Comparison of ENCODE assay signal across 27 cellular contexts in genomic region chrX:72693477-72693876, GRCh38.
"Had no signal": no experiment of that assay in that cellular context is flagged by ENCODE, and none has a peak within 500 bp of the region (broad histone marks: within the 10 kb centered on the region; RNA-seq: fewer than 3 reads in every experiment).

No MANE protein-coding gene starts in this region.

- H3K36me3 ChIP-seq: left lung, lower lobe of right lung, neural progenitor cell, neutrophil, spleen, suprapubic skin, thoracic aorta, tibial artery, upper lobe of right lung had no signal

- H3K4me2 ChIP-seq: neural progenitor cell had no signal

- H3K27ac ChIP-seq: left lung, lower lobe of right lung, neural progenitor cell, neutrophil, parathyroid adenoma, skin epidermis, suprapubic skin, thoracic aorta, tibial artery, upper lobe of right lung had no signal

- FAIRE-seq: urothelium cell line had no signal

- H3K79me2 ChIP-seq: parathyroid adenoma had no signal

- H2AFZ ChIP-seq: neural progenitor cell, parathyroid adenoma had no signal

- H3K4me3 ChIP-seq: left lung, lower lobe of right lung, neural progenitor cell, skin epidermis, spleen, suprapubic skin, thoracic aorta, tibial artery, upper lobe of right lung had no signal

- H3K4me1 ChIP-seq: left lung, lower lobe of right lung, neural progenitor cell, parathyroid adenoma, spleen, suprapubic skin, tibial artery, upper lobe of right lung had no signal

- DNase-seq: hippocampal formation; kidney; left colon; left lung; lower lobe of right lung; mammary epithelial cell; mesenchymal stem cell; naive B cell; natural killer cell; nephron progenitor cell; occipital lobe; right cardiac atrium; spleen; stimulated activated CD4-positive, alpha-beta T cell treated with anti-CD3 and anti-CD28 coated beads, Interleukin-4, amount 100 ng/mL, for 24 hours; stimulated activated naive CD4-positive, alpha-beta T cell; tibial artery; trophoblast cell; upper lobe of right lung had no signal

- H3K9me3 ChIP-seq: left lung, lower lobe of right lung, neutrophil, spleen, suprapubic skin, thoracic aorta, tibial artery, upper lobe of right lung had no signal

- ATAC-seq: left colon; left lung; lower lobe of right lung; natural killer cell; sciatic nerve; stimulated activated effector memory CD8-positive, alpha-beta T cell treated with anti-CD3 and anti-CD28 coated beads, Interleukin-12 subunit alpha, Interleukin-12 subunit beta, amount 100 ng/mL, for 72 hours; upper lobe of right lung had no signal

- H3K9ac ChIP-seq: neural progenitor cell, parathyroid adenoma had no signal

- H3K27me3 ChIP-seq: neural progenitor cell, neutrophil, suprapubic skin, tibial artery, upper lobe of right lung had no signal
